ENCODE assay signal across 1 cellular context in genomic region chr1:31831397-31832378, GRCh38.
TF ChIP-seq lines count a peak whose summit lies in the region.

No MANE protein-coding gene starts in this region.

TF ChIP-seq in HepG2, 621 proteins besides CTCF, POLR2A, EP300 and RAD21 (continued from another document and continues in another):
- TF ChIP-seq, protein P1, sequence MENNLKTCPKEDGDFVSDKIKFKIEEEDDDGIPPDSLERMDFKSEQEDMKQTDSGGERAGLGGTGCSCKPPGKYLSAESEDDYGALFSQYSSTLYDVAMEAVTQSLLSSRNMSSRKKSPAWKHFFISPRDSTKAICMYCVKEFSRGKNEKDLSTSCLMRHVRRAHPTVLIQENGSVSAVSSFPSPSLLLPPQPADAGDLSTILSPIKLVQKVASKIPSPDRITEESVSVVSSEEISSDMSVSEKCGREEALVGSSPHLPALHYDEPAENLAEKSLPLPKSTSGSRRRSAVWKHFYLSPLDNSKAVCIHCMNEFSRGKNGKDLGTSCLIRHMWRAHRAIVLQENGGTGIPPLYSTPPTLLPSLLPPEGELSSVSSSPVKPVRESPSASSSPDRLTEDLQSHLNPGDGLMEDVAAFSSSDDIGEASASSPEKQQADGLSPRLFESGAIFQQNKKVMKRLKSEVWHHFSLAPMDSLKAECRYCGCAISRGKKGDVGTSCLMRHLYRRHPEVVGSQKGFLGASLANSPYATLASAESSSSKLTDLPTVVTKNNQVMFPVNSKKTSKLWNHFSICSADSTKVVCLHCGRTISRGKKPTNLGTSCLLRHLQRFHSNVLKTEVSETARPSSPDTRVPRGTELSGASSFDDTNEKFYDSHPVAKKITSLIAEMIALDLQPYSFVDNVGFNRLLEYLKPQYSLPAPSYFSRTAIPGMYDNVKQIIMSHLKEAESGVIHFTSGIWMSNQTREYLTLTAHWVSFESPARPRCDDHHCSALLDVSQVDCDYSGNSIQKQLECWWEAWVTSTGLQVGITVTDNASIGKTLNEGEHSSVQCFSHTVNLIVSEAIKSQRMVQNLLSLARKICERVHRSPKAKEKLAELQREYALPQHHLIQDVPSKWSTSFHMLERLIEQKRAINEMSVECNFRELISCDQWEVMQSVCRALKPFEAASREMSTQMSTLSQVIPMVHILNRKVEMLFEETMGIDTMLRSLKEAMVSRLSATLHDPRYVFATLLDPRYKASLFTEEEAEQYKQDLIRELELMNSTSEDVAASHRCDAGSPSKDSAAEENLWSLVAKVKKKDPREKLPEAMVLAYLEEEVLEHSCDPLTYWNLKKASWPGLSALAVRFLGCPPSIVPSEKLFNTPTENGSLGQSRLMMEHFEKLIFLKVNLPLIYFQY (CRISPR knock-in tag; IDR thresholded peaks at IDR 0.05; ENCODE audit: borderline replicate concordance): no peak
- no peak for TF ChIP-seq ZHX2 (IDR thresholded peaks at IDR 0.05; ENCODE audit: low read depth)
- TF ChIP-seq ZHX2 (CRISPR knock-in tag; IDR thresholded peaks at IDR 0.05; ENCODE audit: borderline replicate concordance): no peak
- TF ChIP-seq XBP1 (CRISPR knock-in tag; IDR thresholded peaks at IDR 0.05): no peak
- TF ChIP-seq HNF4A (CRISPR knock-in tag; IDR thresholded peaks at IDR 0.05): peak; percentile 96
- peak; percentile 99 for TF ChIP-seq ZSCAN25 (CRISPR knock-in tag; IDR thresholded peaks at IDR 0.05)
- TF ChIP-seq HDAC2 (CRISPR knock-in tag; IDR thresholded peaks at IDR 0.05): peak; percentile 57; the same call in 1 of the 2 replicates
- no peak for TF ChIP-seq GPBP1L1 (CRISPR knock-in tag; IDR thresholded peaks at IDR 0.05)
- no peak for TF ChIP-seq TERF1 (CRISPR knock-in tag; IDR thresholded peaks at IDR 0.05)
- no peak for TF ChIP-seq FOXP1 (IDR thresholded peaks at IDR 0.05)
- no peak for TF ChIP-seq FOXP1 (CRISPR knock-in tag; IDR thresholded peaks at IDR 0.05)
- peak; percentile 57; the same call in 1 of the 2 replicates for TF ChIP-seq GATAD2A (CRISPR knock-in tag; IDR thresholded peaks at IDR 0.05)
- no peak; the same call in 1 of the 2 replicates for TF ChIP-seq FOXO1 (CRISPR knock-in tag; IDR thresholded peaks at IDR 0.05)
- peak; percentile 87 for TF ChIP-seq PPARG (CRISPR knock-in tag; conservative IDR thresholded peaks at IDR 0.05)
- TF ChIP-seq, protein P2, sequence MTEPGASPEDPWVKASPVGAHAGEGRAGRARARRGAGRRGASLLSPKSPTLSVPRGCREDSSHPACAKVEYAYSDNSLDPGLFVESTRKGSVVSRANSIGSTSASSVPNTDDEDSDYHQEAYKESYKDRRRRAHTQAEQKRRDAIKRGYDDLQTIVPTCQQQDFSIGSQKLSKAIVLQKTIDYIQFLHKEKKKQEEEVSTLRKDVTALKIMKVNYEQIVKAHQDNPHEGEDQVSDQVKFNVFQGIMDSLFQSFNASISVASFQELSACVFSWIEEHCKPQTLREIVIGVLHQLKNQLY (CRISPR knock-in tag; IDR thresholded peaks at IDR 0.05): peak; percentile 76
- TF ChIP-seq SALL1 (CRISPR knock-in tag; IDR thresholded peaks at IDR 0.05): peak; percentile 49; the same call in 1 of the 2 replicates
- TF ChIP-seq ZKSCAN1 (IDR thresholded peaks at IDR 0.05; ENCODE audit: low read length): no peak
- TF ChIP-seq FOXA3 (CRISPR knock-in tag; IDR thresholded peaks at IDR 0.05): peak; percentile 17; the same call in 1 of the 2 replicates
- peak; percentile 35; the same call in 1 of the 2 replicates for TF ChIP-seq TARDBP (CRISPR knock-in tag; IDR thresholded peaks at IDR 0.05)
- TF ChIP-seq POGZ (CRISPR knock-in tag; IDR thresholded peaks at IDR 0.05): peak; percentile 62; the same call in 1 of the 2 replicates
- TF ChIP-seq SOX13 (IDR thresholded peaks at IDR 0.05): no peak
- peak in 1 of 2 experiments; percentile 43; a peak in 1 of 4 replicates for TF ChIP-seq SOX13 (CRISPR knock-in tag; conservative IDR thresholded peaks at IDR 0.05 in 1 of 2, IDR thresholded peaks at IDR 0.05 in 1 of 2)
- peak; percentile 29; the same call in 1 of the 2 replicates for TF ChIP-seq RXRA (CRISPR knock-in tag; IDR thresholded peaks at IDR 0.05)
- TF ChIP-seq, protein P3, sequence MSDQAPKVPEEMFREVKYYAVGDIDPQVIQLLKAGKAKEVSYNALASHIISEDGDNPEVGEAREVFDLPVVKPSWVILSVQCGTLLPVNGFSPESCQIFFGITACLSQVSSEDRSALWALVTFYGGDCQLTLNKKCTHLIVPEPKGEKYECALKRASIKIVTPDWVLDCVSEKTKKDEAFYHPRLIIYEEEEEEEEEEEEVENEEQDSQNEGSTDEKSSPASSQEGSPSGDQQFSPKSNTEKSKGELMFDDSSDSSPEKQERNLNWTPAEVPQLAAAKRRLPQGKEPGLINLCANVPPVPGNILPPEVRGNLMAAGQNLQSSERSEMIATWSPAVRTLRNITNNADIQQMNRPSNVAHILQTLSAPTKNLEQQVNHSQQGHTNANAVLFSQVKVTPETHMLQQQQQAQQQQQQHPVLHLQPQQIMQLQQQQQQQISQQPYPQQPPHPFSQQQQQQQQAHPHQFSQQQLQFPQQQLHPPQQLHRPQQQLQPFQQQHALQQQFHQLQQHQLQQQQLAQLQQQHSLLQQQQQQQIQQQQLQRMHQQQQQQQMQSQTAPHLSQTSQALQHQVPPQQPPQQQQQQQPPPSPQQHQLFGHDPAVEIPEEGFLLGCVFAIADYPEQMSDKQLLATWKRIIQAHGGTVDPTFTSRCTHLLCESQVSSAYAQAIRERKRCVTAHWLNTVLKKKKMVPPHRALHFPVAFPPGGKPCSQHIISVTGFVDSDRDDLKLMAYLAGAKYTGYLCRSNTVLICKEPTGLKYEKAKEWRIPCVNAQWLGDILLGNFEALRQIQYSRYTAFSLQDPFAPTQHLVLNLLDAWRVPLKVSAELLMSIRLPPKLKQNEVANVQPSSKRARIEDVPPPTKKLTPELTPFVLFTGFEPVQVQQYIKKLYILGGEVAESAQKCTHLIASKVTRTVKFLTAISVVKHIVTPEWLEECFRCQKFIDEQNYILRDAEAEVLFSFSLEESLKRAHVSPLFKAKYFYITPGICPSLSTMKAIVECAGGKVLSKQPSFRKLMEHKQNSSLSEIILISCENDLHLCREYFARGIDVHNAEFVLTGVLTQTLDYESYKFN (CRISPR knock-in tag; conservative IDR thresholded peaks at IDR 0.05): peak; percentile 77
- TF ChIP-seq CHD2 (IDR thresholded peaks at IDR 0.05; ENCODE audit: low read depth, low read length): no peak
- TF ChIP-seq, protein P4, sequence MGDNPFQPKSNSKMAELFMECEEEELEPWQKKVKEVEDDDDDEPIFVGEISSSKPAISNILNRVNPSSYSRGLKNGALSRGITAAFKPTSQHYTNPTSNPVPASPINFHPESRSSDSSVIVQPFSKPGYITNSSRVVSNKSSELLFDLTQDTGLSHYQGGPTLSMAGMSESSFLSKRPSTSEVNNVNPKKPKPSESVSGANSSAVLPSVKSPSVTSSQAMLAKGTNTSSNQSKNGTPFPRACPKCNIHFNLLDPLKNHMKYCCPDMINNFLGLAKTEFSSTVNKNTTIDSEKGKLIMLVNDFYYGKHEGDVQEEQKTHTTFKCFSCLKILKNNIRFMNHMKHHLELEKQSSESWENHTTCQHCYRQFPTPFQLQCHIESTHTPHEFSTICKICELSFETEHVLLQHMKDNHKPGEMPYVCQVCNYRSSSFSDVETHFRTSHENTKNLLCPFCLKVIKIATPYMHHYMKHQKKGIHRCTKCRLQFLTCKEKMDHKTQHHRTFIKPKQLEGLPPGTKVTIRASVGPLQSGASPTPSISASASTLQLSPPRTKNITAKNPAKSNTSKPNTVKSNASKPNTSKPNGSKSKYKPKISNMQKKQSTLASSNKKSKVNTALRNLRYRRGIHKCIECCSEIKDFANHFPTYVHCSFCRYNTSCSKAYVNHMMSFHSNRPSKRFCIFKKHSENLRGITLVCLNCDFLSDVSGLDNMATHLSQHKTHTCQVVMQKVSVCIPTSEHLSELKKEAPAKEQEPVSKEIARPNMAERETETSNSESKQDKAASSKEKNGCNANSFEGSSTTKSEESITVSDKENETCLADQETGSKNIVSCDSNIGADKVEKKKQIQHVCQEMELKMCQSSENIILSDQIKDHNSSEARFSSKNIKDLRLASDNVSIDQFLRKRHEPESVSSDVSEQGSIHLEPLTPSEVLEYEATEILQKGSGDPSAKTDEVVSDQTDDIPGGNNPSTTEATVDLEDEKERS (CRISPR knock-in tag; IDR thresholded peaks at IDR 0.05): 0 out of 2 replicates have a peak, but pooled peaks have one; percentile 58
- TF ChIP-seq MTERF4 (CRISPR knock-in tag; IDR thresholded peaks at IDR 0.05): no peak
- no peak for TF ChIP-seq NBN (conservative IDR thresholded peaks at IDR 0.05)
- TF ChIP-seq XRCC5 (optimal IDR thresholded peaks at IDR 0.05; ENCODE audit: low read length): no peak
- no peak for TF ChIP-seq ZFAT (CRISPR knock-in tag; conservative IDR thresholded peaks at IDR 0.05)
- peak; percentile 60 for TF ChIP-seq NR2C2 (CRISPR knock-in tag; IDR thresholded peaks at IDR 0.05; ENCODE audit: borderline replicate concordance)
- 0 out of 2 replicates have a peak, but pooled peaks have one; percentile 20 for TF ChIP-seq PITX1 (CRISPR knock-in tag; IDR thresholded peaks at IDR 0.05)
- TF ChIP-seq, protein P5, sequence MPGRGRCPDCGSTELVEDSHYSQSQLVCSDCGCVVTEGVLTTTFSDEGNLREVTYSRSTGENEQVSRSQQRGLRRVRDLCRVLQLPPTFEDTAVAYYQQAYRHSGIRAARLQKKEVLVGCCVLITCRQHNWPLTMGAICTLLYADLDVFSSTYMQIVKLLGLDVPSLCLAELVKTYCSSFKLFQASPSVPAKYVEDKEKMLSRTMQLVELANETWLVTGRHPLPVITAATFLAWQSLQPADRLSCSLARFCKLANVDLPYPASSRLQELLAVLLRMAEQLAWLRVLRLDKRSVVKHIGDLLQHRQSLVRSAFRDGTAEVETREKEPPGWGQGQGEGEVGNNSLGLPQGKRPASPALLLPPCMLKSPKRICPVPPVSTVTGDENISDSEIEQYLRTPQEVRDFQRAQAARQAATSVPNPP (CRISPR knock-in tag; IDR thresholded peaks at IDR 0.05): no peak
- peak; percentile 84; the same call in 1 of the 2 replicates for TF ChIP-seq RXRB (CRISPR knock-in tag; IDR thresholded peaks at IDR 0.05; ENCODE audit: borderline replicate concordance)
- peak; percentile 33; the same call in 1 of the 2 replicates for TF ChIP-seq SAP130 (CRISPR knock-in tag; IDR thresholded peaks at IDR 0.05; ENCODE audit: low read depth)
- 0 out of 2 replicates have a peak, but pooled peaks have one; percentile 20 for TF ChIP-seq MAZ (IDR thresholded peaks at IDR 0.05; ENCODE audit: borderline replicate concordance, low read depth, low read length)
- no peak for TF ChIP-seq MAZ (CRISPR knock-in tag; IDR thresholded peaks at IDR 0.05; ENCODE audit: low read depth)
- TF ChIP-seq SRF (IDR thresholded peaks at IDR 0.05; ENCODE audit: low read depth, low read length): no peak
- TF ChIP-seq MAF1 (CRISPR knock-in tag; IDR thresholded peaks at IDR 0.05; ENCODE audit: borderline replicate concordance): no peak
